ENCODE assay signal across 1 cellular context in the genomic region with DNA sequence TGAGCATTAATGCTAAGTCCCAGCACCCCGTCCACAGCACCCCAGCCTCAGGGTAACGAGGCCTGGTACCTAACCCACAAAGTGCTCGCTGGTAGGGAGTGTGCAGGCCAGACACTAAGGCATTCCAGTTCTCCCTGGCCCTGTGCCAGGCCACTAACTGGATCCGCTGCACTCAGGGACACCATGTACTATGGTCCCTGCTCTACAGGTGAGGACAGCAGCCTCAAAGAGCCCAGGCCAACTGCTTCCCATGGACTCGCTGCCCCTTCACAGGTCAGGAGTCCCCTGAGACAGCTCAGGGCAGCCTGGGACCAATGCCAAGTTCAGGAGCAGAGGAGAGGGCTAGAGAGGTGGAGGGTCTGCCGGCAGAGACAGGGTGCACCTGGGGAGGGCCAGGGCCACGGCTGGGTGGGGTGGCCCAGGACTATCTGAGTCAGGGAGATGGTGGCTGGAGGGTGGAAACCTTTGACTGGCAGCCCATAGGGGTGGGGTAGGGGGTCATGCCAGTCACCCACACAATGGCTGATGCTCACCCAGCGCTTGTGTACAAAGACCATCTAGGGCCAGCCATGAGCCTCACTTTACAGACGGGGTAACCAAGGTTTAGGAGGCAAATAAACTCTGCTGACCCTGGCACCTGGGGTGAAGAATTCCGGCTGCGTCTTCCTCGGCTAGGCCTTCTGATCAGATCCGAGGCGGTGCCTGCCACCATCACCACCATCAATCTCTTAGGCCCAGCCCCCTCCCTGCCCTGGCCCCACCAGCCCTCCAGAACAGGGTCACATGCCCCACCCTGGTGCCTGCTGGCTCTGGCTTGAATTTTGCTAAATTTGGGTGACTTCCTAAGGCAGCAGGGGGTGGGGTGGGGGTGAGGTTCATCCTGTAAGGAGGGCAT.
TF ChIP-seq lines count a peak whose summit lies in the region.

No MANE protein-coding gene starts in this region.

TF ChIP-seq in IMR-90, 13 proteins besides CTCF, POLR2A, EP300 and RAD21 (continued from another document):
- TF ChIP-seq RCOR1 (IDR thresholded peaks at IDR 0.05; ENCODE audit: insufficient replicate concordance, low read length) (no peak), MAFK (IDR thresholded peaks at IDR 0.05; ENCODE audit: low read depth, low read length) (no peak), RFX5 (IDR thresholded peaks at IDR 0.05; ENCODE audit: low read depth, low read length) (no peak), CHD1 (IDR thresholded peaks at IDR 0.05; ENCODE audit: low read depth, low read length) (no peak), MXI1 (IDR thresholded peaks at IDR 0.05; ENCODE audit: borderline replicate concordance, low read depth, low read length) (no peak)
